Comparison of ENCODE assay signal across 19 cellular contexts in the genomic region with DNA sequence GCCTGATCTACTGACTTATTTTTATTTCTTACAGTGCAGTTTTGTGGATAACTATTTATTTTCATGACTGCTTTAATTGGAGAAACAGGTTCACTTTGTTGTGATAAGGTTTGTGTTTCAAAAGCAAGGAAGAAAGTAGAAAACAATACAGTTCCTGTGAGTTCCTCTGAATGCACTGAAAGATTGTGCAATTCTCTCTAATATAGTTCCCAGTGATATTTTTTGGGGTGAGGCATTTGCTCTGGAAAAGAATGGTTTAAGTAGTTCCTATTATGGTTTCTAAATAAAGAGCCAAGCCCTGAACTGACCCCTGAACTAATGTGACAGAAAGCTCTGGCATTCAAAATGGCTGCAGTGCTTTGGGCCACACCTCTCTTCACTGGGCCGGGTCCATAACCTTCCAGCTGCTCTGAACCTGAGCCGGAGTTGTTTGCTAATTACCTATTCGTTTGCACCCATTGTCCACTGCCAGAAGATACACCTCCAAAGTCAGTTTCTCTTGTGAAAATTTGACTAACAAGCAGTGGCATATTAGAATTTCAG. TPM values are rescaled to one million over a fixed set of nuclear protein-coding genes. Genes with fewer than 3 reads are reported as not detected.
DNase-seq lines count a peak whose midpoint lies in the region; ATAC-seq and TF ChIP-seq lines count a peak whose summit lies in the region.
"Had no signal": no experiment of that assay in that cellular context is flagged by ENCODE, and none has a peak within 500 bp of the region (broad histone marks: within the 10 kb centered on the region; RNA-seq: fewer than 3 reads in every experiment).

No MANE protein-coding gene starts in this region.

- no peaks in the 10 kb centered on the region for H3K9me3 Mint-ChIP-seq in MCF 10A (ENCODE audit: unreplicated experiment)

- H3K4me3 Mint-ChIP-seq in MCF 10A (ENCODE audit: unreplicated experiment), result no peak overlapping the region

- peak overlapping the region; percentile 8 for H2AFZ ChIP-seq in parathyroid adenoma

- DNase-seq in breast epithelium (ENCODE audit: low spot score in 2 of 2) (no peak), MCF 10A (ENCODE audit: unreplicated experiment) (no peak), head of caudate nucleus (no peak), RKO (ENCODE audit: low spot score) (no peak), GM10266 (ENCODE audit: extremely low spot score) (no peak)
- DNase-seq: 8988T, DMS153, EL, KBM-7, NCI-H1105, NCI-H1694 treated with DMSO at 0.1 percent for 48 hours, NCI-H446, SHP77 treated with DMSO at 0.1 percent for 48 hours had no signal

- H3K36me3 Mint-ChIP-seq in MCF 10A (ENCODE audit: insufficient read depth, unreplicated experiment), result no peaks in the 10 kb centered on the region

- H3K4me1 ChIP-seq in breast epithelium (no peaks in the 10 kb centered on the region), gastroesophageal sphincter (peaks cover 0 to 23% (median 6%) of the 10 kb centered on the region in 3 donors), parathyroid adenoma (peaks cover 9% of the 10 kb centered on the region)
- H3K4me1 ChIP-seq: BLaER1 had no signal

- H3K4me3 ChIP-seq in breast epithelium (no peak overlapping the region), gastroesophageal sphincter (no peak overlapping the region), parathyroid adenoma (ENCODE audit: low read depth, low read length) (no peak overlapping the region)
- H3K4me3 ChIP-seq: BLaER1 had no signal

- POLR2A ChIA-PET in MCF 10A (lab: Yijun Ruan, JAX), result interaction anchor here (0.8 kb wide), 1 partner anchor 51 kb away, joined by 3 read pairs; no protein-coding TSS in a partner anchor

- H3K27ac ChIP-seq in breast epithelium (peak overlapping the region; percentile 69 to 84), gastroesophageal sphincter (no peak overlapping the region), parathyroid adenoma (no peak overlapping the region)
- H3K27ac ChIP-seq: BLaER1 had no signal

- no peak for TF ChIP-seq EP300 in gastroesophageal sphincter (IDR thresholded peaks at IDR 0.05)

- H3K9me3 ChIP-seq in breast epithelium (no peaks in the 10 kb centered on the region), gastroesophageal sphincter (no peaks in the 10 kb centered on the region), parathyroid adenoma (ENCODE audit: control insufficient read depth, low read length) (no peaks in the 10 kb centered on the region)
- H3K9me3 ChIP-seq: BLaER1 had no signal

- no peaks in the 10 kb centered on the region for H3K27me3 Mint-ChIP-seq in MCF 10A (ENCODE audit: insufficient read depth, unreplicated experiment)

- no peak for TF ChIP-seq CTCF in breast epithelium (IDR thresholded peaks at IDR 0.05)
- TF ChIP-seq CTCF in MCF 10A (IDR thresholded peaks at IDR 0.05; ENCODE audit: unreplicated experiment), result no peak
- TF ChIP-seq CTCF in gastroesophageal sphincter (IDR thresholded peaks at IDR 0.05), result no peak
- TF ChIP-seq CTCF in parathyroid adenoma (IDR thresholded peaks at IDR 0.05), result no peak
- TF ChIP-seq CTCF in GM10266 (IDR thresholded peaks at IDR 0.05; ENCODE audit: control insufficient read depth, insufficient read depth, low read depth, missing control alignments), result no peak

- no peaks in the 10 kb centered on the region for H3K4me1 Mint-ChIP-seq in MCF 10A (ENCODE audit: insufficient read depth, unreplicated experiment)

- intact Hi-C loops in breast epithelium (cut with DNase I; ENCODE audit: low total_unique reads), result no loop called here
- intact Hi-C loops in MCF 10A (cut with micrococcal nuclease), result no loop called here
- intact Hi-C loops in head of caudate nucleus (cut with DNase I), result no loop called here

- WGBS in gastroesophageal sphincter (ENCODE audit: low coverage in 1 of 2), 2 donors, result 71 to 78% methylated on average over 3 of the region's 3 CpGs

- peak; percentile 22 for ATAC-seq in gastroesophageal sphincter
- ATAC-seq in HG02610 (IDR thresholded peaks at IDR 0.05; ENCODE audit: unreplicated experiment), result no peak
- ATAC-seq: HCT116 had no signal

- H3K36me3 ChIP-seq in breast epithelium, result no peaks in the 10 kb centered on the region
- H3K36me3 ChIP-seq in gastroesophageal sphincter, result no peaks in the 10 kb centered on the region
- H3K36me3 ChIP-seq in parathyroid adenoma (ENCODE audit: control insufficient read depth, insufficient read depth, low read length), result no peaks in the 10 kb centered on the region
- H3K36me3 ChIP-seq: BLaER1 had no signal

- no peak for TF ChIP-seq POLR2A in breast epithelium (IDR thresholded peaks at IDR 0.05)
- no peak for TF ChIP-seq POLR2A in gastroesophageal sphincter (IDR thresholded peaks at IDR 0.05)

- H3K9ac ChIP-seq in parathyroid adenoma, result no peak overlapping the region
- H3K9ac ChIP-seq: BLaER1 had no signal

- H3K4me2 ChIP-seq in parathyroid adenoma (ENCODE audit: low read length), result no peak overlapping the region
- H3K4me2 ChIP-seq: BLaER1 had no signal

- no TSS peak for BruUV-seq in MCF 10A (replicated peaks; lab: Mats Ljungman, UMichigan)

- CTCF ChIA-PET in MCF 10A (lab: Yijun Ruan, JAX), result no interaction called here

- H3K79me2 ChIP-seq in parathyroid adenoma, result no peaks in the 10 kb centered on the region

- no peak overlapping the region for H3K27ac Mint-ChIP-seq in MCF 10A (ENCODE audit: low read depth, unreplicated experiment)

- H3K27me3 ChIP-seq in breast epithelium, result no peaks in the 10 kb centered on the region
- H3K27me3 ChIP-seq in gastroesophageal sphincter, result no peaks in the 10 kb centered on the region
- H3K27me3 ChIP-seq in parathyroid adenoma (ENCODE audit: control insufficient read depth, insufficient read depth, low read length), result no peaks in the 10 kb centered on the region
- H3K27me3 ChIP-seq: BLaER1 had no signal

RNA-seq across cellular contexts. Expression of a gene that starts 56.6 kb away (rescaled TPM):
- total RNA-seq in breast epithelium, result 10 to 100 TPM in 2 of 3 donors, under 1 TPM in 1; 0.16 to 97.0 (median 52.1) TPM
- not detected in 2 replicates for total RNA-seq in MCF 10A (2022)
- 1 to 10 TPM in 1 of 4 donors, not detected in 3; 2.1 TPM for total RNA-seq in gastroesophageal sphincter
- total RNA-seq: M059J had no signal

Comparison
In these comparisons a context has a peak if more than half of its experiments do, and no peak if none do; other contexts are left out.
1. H3K27ac ChIP-seq: peak in breast epithelium (2 of 2); none in gastroesophageal sphincter (0 of 4) and parathyroid adenoma (single experiment).